16 cellular contexts compared by ENCODE assay signal in genomic region chr14:105468621-105469241, GRCh38. TPM values are rescaled to one million over a fixed set of nuclear protein-coding genes. Genes with fewer than 3 reads are reported as not detected.
DNase-seq lines count a peak whose midpoint lies in the region; ATAC-seq lines count a peak whose summit lies in the region.
"Had no signal": no experiment of that assay in that cellular context is flagged by ENCODE, and none has a peak within 500 bp of the region (broad histone marks: within the 10 kb centered on the region; RNA-seq: fewer than 3 reads in every experiment).

No MANE protein-coding gene starts in this region.

- no peaks in the 10 kb centered on the region for H3K27me3 Mint-ChIP-seq in activated naive CD4-positive, alpha-beta T cell treated with anti-CD3 and anti-CD28 coated beads for 36 hours (ENCODE audit: low read depth)
- H3K27me3 Mint-ChIP-seq: activated T-helper 17 cell treated with anti-CD3 and anti-CD28 coated beads, Interleukin-2, amount 50 U/mL, for 72 hours; stimulated activated memory B cell treated with anti-CD40 and anti-IgM and Interleukin-4, amounts not matched to agents 10 μg/mL and 1 μg/mL and 100 μg/mL, for 72 hours had no signal

- H3K4me3 Mint-ChIP-seq in stimulated activated effector memory CD8-positive, alpha-beta T cell treated with anti-CD3 and anti-CD28 coated beads, Interleukin-12 subunit alpha, Interleukin-12 subunit beta, amount 100 ng/mL, for 72 hours, result no peak overlapping the region
- H3K4me3 Mint-ChIP-seq in activated naive CD4-positive, alpha-beta T cell treated with anti-CD3 and anti-CD28 coated beads for 36 hours, result no peak overlapping the region
- H3K4me3 Mint-ChIP-seq: activated CD8-positive, alpha-beta T cell treated with anti-CD3 and anti-CD28 coated beads, Interleukin-2, amount 10 ng/mL, durations not matched to agents 7 days and 5 days; activated T-helper 17 cell treated with anti-CD3 and anti-CD28 coated beads, Interleukin-2, amount 50 U/mL, for 72 hours; stimulated activated memory B cell treated with anti-CD40 and anti-IgM and Interleukin-4, amounts not matched to agents 10 μg/mL and 1 μg/mL and 100 μg/mL, for 72 hours had no signal

- in situ Hi-C loops in G401 (cut with HindIII; ENCODE audit: low sequenced_read_pairs), result no loop called here

- no peaks in the 10 kb centered on the region for H3K4me1 Mint-ChIP-seq in stimulated activated effector memory CD8-positive, alpha-beta T cell treated with anti-CD3 and anti-CD28 coated beads, Interleukin-12 subunit alpha, Interleukin-12 subunit beta, amount 100 ng/mL, for 72 hours
- no peaks in the 10 kb centered on the region for H3K4me1 Mint-ChIP-seq in activated naive CD4-positive, alpha-beta T cell treated with anti-CD3 and anti-CD28 coated beads for 36 hours (ENCODE audit: low read depth)
- H3K4me1 Mint-ChIP-seq: activated T-helper 17 cell treated with anti-CD3 and anti-CD28 coated beads, Interleukin-2, amount 50 U/mL, for 72 hours had no signal

- peaks cover 12% of the 10 kb centered on the region for H3K4me1 ChIP-seq in right cardiac atrium (ENCODE audit: control insufficient read depth, insufficient read depth, low read length)

- no peaks in the 10 kb centered on the region for H3K9me3 ChIP-seq in right cardiac atrium (ENCODE audit: control insufficient read depth, low read length)

- WGBS in right cardiac atrium, result 43% methylated on average over 19 of the region's 19 CpGs

- DNase-seq in G401 (ENCODE audit: low spot score) (peak; percentile 44), right cardiac atrium (peak; percentile 58 to 88 (median 82)), activated T-cell treated with anti-CD3 and anti-CD28 coated beads for 4 hours (no peak), GM19240 (ENCODE audit: insufficient read length, low spot score) (no peak)
- DNase-seq in stimulated activated effector memory CD8-positive, alpha-beta T cell treated with anti-CD3 and anti-CD28 coated beads, Interleukin-12 subunit alpha, Interleukin-12 subunit beta, amount 100 ng/mL, for 72 hours (ENCODE audit: low spot score in 2 of 2), result no peak
- DNase-seq in activated naive CD4-positive, alpha-beta T cell treated with anti-CD3 and anti-CD28 coated beads for 36 hours, result no peak
- DNase-seq: activated CD8-positive, alpha-beta T cell treated with anti-CD3 and anti-CD28 coated beads, Interleukin-2, amount 10 ng/mL, durations not matched to agents 7 days and 5 days; EL; NCI-H2171 treated with DMSO at 0.1 percent for 48 hours; NCI-H774 had no signal

- intact Hi-C loops in right cardiac atrium (cut with DNase I), result no loop called here
- intact Hi-C loops in activated naive CD4-positive, alpha-beta T cell treated with anti-CD3 and anti-CD28 coated beads for 36 hours (cut with micrococcal nuclease), result no loop called here

- H3K27ac ChIP-seq in cingulate gyrus (ENCODE audit: low read depth, low read length) (peak overlapping the region; percentile 29), right cardiac atrium (ENCODE audit: low read length) (peak overlapping the region; percentile 82)
- H3K27ac ChIP-seq: HL-60, KMS-11 had no signal

- CTCF ChIA-PET in activated naive CD4-positive, alpha-beta T cell treated with anti-CD3 and anti-CD28 coated beads for 36 hours (lab: Charles Lee), result interaction anchor here (0.6 to 1.5 kb wide), 3 partner anchors 17 to 99 kb away, joined by 3 to 6 read pairs (median 3); no protein-coding TSS in a partner anchor

- H3K9me3 Mint-ChIP-seq in stimulated activated effector memory CD8-positive, alpha-beta T cell treated with anti-CD3 and anti-CD28 coated beads, Interleukin-12 subunit alpha, Interleukin-12 subunit beta, amount 100 ng/mL, for 72 hours, result no peaks in the 10 kb centered on the region
- no peaks in the 10 kb centered on the region for H3K9me3 Mint-ChIP-seq in activated naive CD4-positive, alpha-beta T cell treated with anti-CD3 and anti-CD28 coated beads for 36 hours
- H3K9me3 Mint-ChIP-seq: activated T-helper 17 cell treated with anti-CD3 and anti-CD28 coated beads, Interleukin-2, amount 50 U/mL, for 72 hours; stimulated activated memory B cell treated with anti-CD40 and anti-IgM and Interleukin-4, amounts not matched to agents 10 μg/mL and 1 μg/mL and 100 μg/mL, for 72 hours had no signal

- peaks cover under 1% of the 10 kb centered on the region for H3K36me3 Mint-ChIP-seq in stimulated activated effector memory CD8-positive, alpha-beta T cell treated with anti-CD3 and anti-CD28 coated beads, Interleukin-12 subunit alpha, Interleukin-12 subunit beta, amount 100 ng/mL, for 72 hours
- H3K36me3 Mint-ChIP-seq in activated naive CD4-positive, alpha-beta T cell treated with anti-CD3 and anti-CD28 coated beads for 36 hours (ENCODE audit: low read depth), result peaks cover 2% of the 10 kb centered on the region

- peak in 1 of 2 donors; percentile 3 for ATAC-seq in right cardiac atrium
- peak; percentile 2 for ATAC-seq in stimulated activated effector memory CD8-positive, alpha-beta T cell treated with anti-CD3 and anti-CD28 coated beads, Interleukin-12 subunit alpha, Interleukin-12 subunit beta, amount 100 ng/mL, for 72 hours
- ATAC-seq in GM19324 (IDR thresholded peaks at IDR 0.05; ENCODE audit: low FRiP score, unreplicated experiment), result no peak
- ATAC-seq: activated CD8-positive, alpha-beta T cell treated with anti-CD3 and anti-CD28 coated beads, Interleukin-2, amount 10 ng/mL, durations not matched to agents 7 days and 5 days; activated T-helper 17 cell treated with anti-CD3 and anti-CD28 coated beads, Interleukin-2, amount 50 U/mL, for 72 hours; stimulated activated memory B cell treated with anti-CD40 and anti-IgM and Interleukin-4, amounts not matched to agents 10 μg/mL and 1 μg/mL and 100 μg/mL, for 72 hours had no signal

- H3K27ac Mint-ChIP-seq in stimulated activated effector memory CD8-positive, alpha-beta T cell treated with anti-CD3 and anti-CD28 coated beads, Interleukin-12 subunit alpha, Interleukin-12 subunit beta, amount 100 ng/mL, for 72 hours, result no peak overlapping the region
- no peak overlapping the region for H3K27ac Mint-ChIP-seq in activated naive CD4-positive, alpha-beta T cell treated with anti-CD3 and anti-CD28 coated beads for 36 hours
- H3K27ac Mint-ChIP-seq: activated CD8-positive, alpha-beta T cell treated with anti-CD3 and anti-CD28 coated beads, Interleukin-2, amount 10 ng/mL, durations not matched to agents 7 days and 5 days; activated T-helper 17 cell treated with anti-CD3 and anti-CD28 coated beads, Interleukin-2, amount 50 U/mL, for 72 hours; stimulated activated memory B cell treated with anti-CD40 and anti-IgM and Interleukin-4, amounts not matched to agents 10 μg/mL and 1 μg/mL and 100 μg/mL, for 72 hours had no signal

- H3K4me3 ChIP-seq in right cardiac atrium (ENCODE audit: low read length), result no peak overlapping the region

- H3K27me3 ChIP-seq in right cardiac atrium (ENCODE audit: control insufficient read depth, insufficient read depth), result no peaks in the 10 kb centered on the region

RNA-seq across cellular contexts. Expression of gene CRIP2, which starts 5.9 kb away (rescaled TPM):
- 184 and 209 TPM in 2 replicates for total RNA-seq in G401 (2014; rRNA removed; shearing (Covaris generic))
- total RNA-seq in right cardiac atrium, result 1,000 to 10,000 TPM; 1,091 to 1,370 (median 1,238) TPM
- polyA plus RNA-seq in right cardiac atrium, result 1,790 TPM
- not detected for total RNA-seq in activated naive CD4-positive, alpha-beta T cell treated with anti-CD3 and anti-CD28 coated beads for 36 hours

RNA-seq across cellular contexts. Expression of gene CRIP1, which starts 18.0 kb away (rescaled TPM):
- total RNA-seq in G401 (2014; rRNA removed; shearing (Covaris generic)), result 8.6 TPM in 1 of 2 replicates, not detected in the other
- 100 to 1,000 TPM; 161 to 218 (median 192) TPM for total RNA-seq in right cardiac atrium
- polyA plus RNA-seq in right cardiac atrium, result 243 TPM
- 10 to 100 TPM; 67.3 to 77.1 TPM for total RNA-seq in activated naive CD4-positive, alpha-beta T cell treated with anti-CD3 and anti-CD28 coated beads for 36 hours

RNA-seq across cellular contexts. Expression of gene TEDC1, which starts 22.3 kb away (rescaled TPM):
- 67.1 and 89.1 TPM in 2 replicates for total RNA-seq in G401 (2014; rRNA removed; shearing (Covaris generic))
- total RNA-seq in right cardiac atrium, result 1 to 10 TPM; 5.2 to 6.9 (median 5.8) TPM
- 6.5 TPM for polyA plus RNA-seq in right cardiac atrium
- 10 to 100 TPM; 27.8 to 28.6 TPM for total RNA-seq in activated naive CD4-positive, alpha-beta T cell treated with anti-CD3 and anti-CD28 coated beads for 36 hours

RNA-seq across cellular contexts. Expression of gene MTA1, which starts 49.1 kb away (rescaled TPM):
- 44.9 and 55.1 TPM in 2 replicates for total RNA-seq in G401 (2014; rRNA removed; shearing (Covaris generic))
- 100 to 1,000 TPM; 121 to 179 (median 157) TPM for total RNA-seq in right cardiac atrium
- polyA plus RNA-seq in right cardiac atrium, result 131 TPM
- 100 to 1,000 TPM; 106 to 115 TPM for total RNA-seq in activated naive CD4-positive, alpha-beta T cell treated with anti-CD3 and anti-CD28 coated beads for 36 hours

RNA-seq across cellular contexts. Expression of gene TMEM121, which starts 57.7 kb away (rescaled TPM):
- total RNA-seq in G401 (2014; rRNA removed; shearing (Covaris generic)), result 23.8 and 39.1 TPM in 2 replicates
- 1 to 10 TPM; 2.8 to 4.4 (median 3.6) TPM for total RNA-seq in right cardiac atrium
- polyA plus RNA-seq in right cardiac atrium, result 2.3 TPM
- 1 to 10 TPM; 6.5 to 9.3 TPM for total RNA-seq in activated naive CD4-positive, alpha-beta T cell treated with anti-CD3 and anti-CD28 coated beads for 36 hours

Comparison
In these comparisons a context has a peak if more than half of its experiments do, and no peak if none do; other contexts are left out.
1. DNase-seq: peak in G401 (single experiment) and right cardiac atrium (3 of 3); none in stimulated activated effector memory CD8-positive, alpha-beta T cell treated with anti-CD3 and anti-CD28 coated beads, Interleukin-12 subunit alpha, Interleukin-12 subunit beta, amount 100 ng/mL, for 72 hours (0 of 2), activated naive CD4-positive, alpha-beta T cell treated with anti-CD3 and anti-CD28 coated beads for 36 hours (single experiment), activated T-cell treated with anti-CD3 and anti-CD28 coated beads for 4 hours (single experiment) and GM19240 (single experiment).
2. RNA of gene CRIP2, which starts 5.9 kb away (total RNA-seq): 1,091 to 1,370 TPM in right cardiac atrium and 184 to 209 TPM in G401; not detected in activated naive CD4-positive, alpha-beta T cell treated with anti-CD3 and anti-CD28 coated beads for 36 hours; every median in the first group is over 100 times any median in the second.